22 cellular contexts compared by ENCODE assay signal in genomic region chrX:113833096-113833495, GRCh38.
"Had no signal": no experiment of that assay in that cellular context is flagged by ENCODE, and none has a peak within 500 bp of the region (broad histone marks: within the 10 kb centered on the region; RNA-seq: fewer than 3 reads in every experiment).

No MANE protein-coding gene starts in this region.

- H3K4me3 ChIP-seq: Peyer's patch, SJSA1 had no signal

- H3K27ac Mint-ChIP-seq: activated B cell treated with CpG ODN at 0.5 μM for 24 hours; activated CD4-positive, alpha-beta T cell treated with anti-CD3 and anti-CD28 coated beads, Interleukin-2, amount 10 ng/mL, durations not matched to agents 24 days and 14 days; activated CD8-positive, alpha-beta memory T cell treated with anti-CD3 and anti-CD28 coated beads, Interleukin-2, amount 10 ng/mL, durations not matched to agents 7 days and 5 days; activated naive CD4-positive, alpha-beta T cell treated with anti-CD3 and anti-CD28 coated beads for 36 hours; activated naive CD8-positive, alpha-beta T cell; activated T-cell treated with anti-CD3 and anti-CD28 coated beads, Interleukin-2, amount 50 U/mL, for 24 hours; activated T-helper 17 cell treated with anti-CD3 and anti-CD28 coated beads, Interleukin-2, amount 50 U/mL, for 72 hours had no signal

- H3K27ac ChIP-seq: Peyer's patch, SJSA1 had no signal

- H3K9me3 ChIP-seq: Peyer's patch, SJSA1 had no signal

- H3K27me3 ChIP-seq: Peyer's patch, SJSA1 had no signal

- ATAC-seq: activated CD8-positive, alpha-beta memory T cell treated with anti-CD3 and anti-CD28 coated beads, Interleukin-2, amount 10 ng/mL, durations not matched to agents 7 days and 5 days; activated T-helper 17 cell treated with anti-CD3 and anti-CD28 coated beads, Interleukin-2, amount 50 U/mL, for 72 hours; SK-N-SH treated with all-trans-retinoic acid at 6 μM for 48 hours had no signal

- H3K36me3 Mint-ChIP-seq: activated CD8-positive, alpha-beta memory T cell treated with anti-CD3 and anti-CD28 coated beads, Interleukin-2, amount 10 ng/mL, durations not matched to agents 7 days and 5 days; activated naive CD8-positive, alpha-beta T cell had no signal

- H3K4me3 Mint-ChIP-seq: activated B cell treated with CpG ODN at 0.5 μM for 24 hours; activated CD4-positive, alpha-beta T cell treated with anti-CD3 and anti-CD28 coated beads, Interleukin-2, amount 10 ng/mL, durations not matched to agents 24 days and 14 days; activated CD8-positive, alpha-beta memory T cell treated with anti-CD3 and anti-CD28 coated beads, Interleukin-2, amount 10 ng/mL, durations not matched to agents 7 days and 5 days; activated naive CD4-positive, alpha-beta T cell treated with anti-CD3 and anti-CD28 coated beads for 36 hours; activated naive CD8-positive, alpha-beta T cell; activated T-cell treated with anti-CD3 and anti-CD28 coated beads, Interleukin-2, amount 50 U/mL, for 24 hours; activated T-helper 17 cell treated with anti-CD3 and anti-CD28 coated beads, Interleukin-2, amount 50 U/mL, for 72 hours had no signal

- H3K36me3 ChIP-seq: Peyer's patch, SJSA1 had no signal

- H3K4me1 ChIP-seq: Peyer's patch, SJSA1 had no signal

- H3K27me3 Mint-ChIP-seq: activated B cell treated with CpG ODN at 0.5 μM for 24 hours; activated CD4-positive, alpha-beta T cell treated with anti-CD3 and anti-CD28 coated beads, Interleukin-2, amount 10 ng/mL, durations not matched to agents 24 days and 14 days; activated CD8-positive, alpha-beta memory T cell treated with anti-CD3 and anti-CD28 coated beads, Interleukin-2, amount 10 ng/mL, durations not matched to agents 7 days and 5 days; activated naive CD8-positive, alpha-beta T cell; activated T-helper 17 cell treated with anti-CD3 and anti-CD28 coated beads, Interleukin-2, amount 50 U/mL, for 72 hours had no signal

- H3K4me1 Mint-ChIP-seq: activated CD4-positive, alpha-beta T cell treated with anti-CD3 and anti-CD28 coated beads, Interleukin-2, amount 10 ng/mL, durations not matched to agents 24 days and 14 days; activated CD8-positive, alpha-beta memory T cell treated with anti-CD3 and anti-CD28 coated beads, Interleukin-2, amount 10 ng/mL, durations not matched to agents 7 days and 5 days; activated T-helper 17 cell treated with anti-CD3 and anti-CD28 coated beads, Interleukin-2, amount 50 U/mL, for 72 hours had no signal

- DNase-seq: activated B cell treated with CpG ODN at 0.5 μM for 24 hours; activated CD4-positive, alpha-beta T cell treated with anti-CD3 and anti-CD28 coated beads for 1 hour; activated CD4-positive, alpha-beta T cell treated with anti-CD3 and anti-CD28 coated beads, Interleukin-2, amount 10 ng/mL, durations not matched to agents 24 days and 14 days; activated CD4-positive, alpha-beta T cell treated with anti-CD3 and anti-CD28 coated beads, Interleukin-2, amount 50 U/mL, for 48 hours; activated CD8-positive, alpha-beta memory T cell treated with anti-CD3 and anti-CD28 coated beads, Interleukin-2, amount 10 ng/mL, durations not matched to agents 7 days and 5 days; activated gamma-delta T cell; activated naive CD4-positive, alpha-beta T cell treated with anti-CD3 and anti-CD28 coated beads for 36 hours; activated T-cell treated with anti-CD3 and anti-CD28 coated beads, Interleukin-2, amount 50 U/mL, for 24 hours; caudate nucleus; NCI-H1105 treated with DMSO at 0.1 percent for 48 hours; NCI-H1436 treated with DMSO at 0.1 percent for 48 hours; NCI-H187 treated with DMSO at 0.1 percent for 48 hours; NCI-H2081 treated with DMSO at 0.1 percent for 48 hours; NCI-H446; Peyer's patch; SHP77; SW 1271; T-helper 9 cell had no signal

- H3K9me3 Mint-ChIP-seq: activated CD4-positive, alpha-beta T cell treated with anti-CD3 and anti-CD28 coated beads, Interleukin-2, amount 10 ng/mL, durations not matched to agents 24 days and 14 days; activated naive CD4-positive, alpha-beta T cell treated with anti-CD3 and anti-CD28 coated beads for 36 hours; activated T-cell treated with anti-CD3 and anti-CD28 coated beads, Interleukin-2, amount 50 U/mL, for 24 hours; activated T-helper 17 cell treated with anti-CD3 and anti-CD28 coated beads, Interleukin-2, amount 50 U/mL, for 72 hours had no signal
